8 cellular contexts compared by ENCODE assay signal in genomic region chr3:30199096-30199734, GRCh38.
DNase-seq lines count a peak whose midpoint lies in the region; ATAC-seq and TF ChIP-seq lines count a peak whose summit lies in the region.

No MANE protein-coding gene starts in this region.

- TF ChIP-seq CTCF in LNCaP clone FGC (IDR thresholded peaks at IDR 0.05; ENCODE audit: control insufficient read depth, extremely low read depth, insufficient read depth): peak; percentile 67
- TF ChIP-seq CTCF in hepatocyte (IDR thresholded peaks at IDR 0.05; ENCODE audit: poor library complexity): peak; percentile 78
- peak; percentile 73 to 91 (median 82) for TF ChIP-seq CTCF in gastrocnemius medialis (IDR thresholded peaks at IDR 0.05 in 4 of 5, conservative IDR thresholded peaks at IDR 0.05 in 1 of 5)

- intact Hi-C loops in gastrocnemius medialis (cut with DNase I; ENCODE audit: low total_unique reads): loop anchor here (1.0 to 10.0 kb wide), 5 partner anchors 86 to 1724 kb away; no protein-coding TSS in a partner anchor

- in situ Hi-C loops in gastrocnemius medialis (cut with MboI; ENCODE audit: low sequenced_read_pairs in 4 of 4): loop anchor here in 3 of 4 donors (5.0 to 10.0 kb wide), 5 partner anchors 77 to 164 kb away; no protein-coding TSS in a partner anchor

- DNase-seq in LNCaP clone FGC (ENCODE audit: low read depth): no peak
- DNase-seq in T-helper 2 cell: peak; percentile 7 to 50 (median 41)
- peak in 46 of 58 donors; percentile 1 to 81 (median 22) for DNase-seq in anterior cingulate cortex (lab: John Stamatoyannopoulos, UW)
- DNase-seq in hepatocyte (ENCODE audit: low spot score): peak; percentile 86
- peak; percentile 32 to 38 for DNase-seq in gastrocnemius medialis
- no peak for DNase-seq in cerebellar nuclear complex (lab: John Stamatoyannopoulos, UW)

- H3K79me2 ChIP-seq in ACC112 (ENCODE audit: control insufficient read depth, insufficient read depth, low read length, unreplicated experiment): no peaks in the 10 kb centered on the region
- H3K79me2 ChIP-seq in hepatocyte: no peaks in the 10 kb centered on the region

- peak overlapping the region; percentile 17 for H2AFZ ChIP-seq in ACC112 (ENCODE audit: low read length, unreplicated experiment)
- no peak overlapping the region for H2AFZ ChIP-seq in hepatocyte

- 43% methylated on average over 6 of the region's 6 CpGs for WGBS in hepatocyte (ENCODE audit: low lambda C conversion rate, missing lambda C conversion rate)

- ATAC-seq in GM18868 (IDR thresholded peaks at IDR 0.05; ENCODE audit: unreplicated experiment): peak; percentile 84
- peak; percentile 41 to 60 for ATAC-seq in gastrocnemius medialis

- H4K20me1 ChIP-seq in hepatocyte (ENCODE audit: insufficient read depth, poor library complexity, severe bottlenecking): no peaks in the 10 kb centered on the region

- H3K9me3 ChIP-seq in hepatocyte (ENCODE audit: low read depth) (no peaks in the 10 kb centered on the region), gastrocnemius medialis (no peaks in the 10 kb centered on the region)

- H3K27me3 ChIP-seq in ACC112 (ENCODE audit: insufficient read depth, low read length) (no peaks in the 10 kb centered on the region), hepatocyte (no peaks in the 10 kb centered on the region), gastrocnemius medialis (no peaks in the 10 kb centered on the region)

- H3K4me1 ChIP-seq in ACC112 (ENCODE audit: control insufficient read depth, insufficient read depth, low read length, unreplicated experiment) (peaks cover 31% of the 10 kb centered on the region), hepatocyte (ENCODE audit: insufficient read depth) (peaks cover 12% of the 10 kb centered on the region), gastrocnemius medialis (peaks cover 0 to 27% of the 10 kb centered on the region in 2 donors)

- H3K4me2 ChIP-seq in hepatocyte: no peak overlapping the region

- H3K9me2 ChIP-seq in hepatocyte (replicated peaks; ENCODE audit: insufficient read depth): no peaks in the 10 kb centered on the region

- no peak for TF ChIP-seq POLR2A in gastrocnemius medialis (IDR thresholded peaks at IDR 0.05)

- H3K4me3 ChIP-seq in ACC112 (ENCODE audit: low read depth, low read length) (no peak overlapping the region), LNCaP clone FGC (ENCODE audit: low read depth, low read length) (no peak overlapping the region), hepatocyte (no peak overlapping the region), gastrocnemius medialis (no peak overlapping the region)

- peak overlapping the region; percentile 30 for H3K27ac ChIP-seq in ACC112 (ENCODE audit: low read depth, low read length)
- H3K27ac ChIP-seq in hepatocyte: no peak overlapping the region
- H3K27ac ChIP-seq in gastrocnemius medialis: no peak overlapping the region

- H3K36me3 ChIP-seq in ACC112 (ENCODE audit: insufficient read depth, low read length) (no peaks in the 10 kb centered on the region), hepatocyte (replicated peaks; ENCODE audit: insufficient read depth, low read depth) (no peaks in the 10 kb centered on the region), gastrocnemius medialis (no peaks in the 10 kb centered on the region)

Comparison
In these comparisons a context has a peak if more than half of its experiments do, and no peak if none do; other contexts are left out.
1. DNase-seq: peak in T-helper 2 cell (5 of 5), anterior cingulate cortex (46 of 58), hepatocyte (single experiment) and gastrocnemius medialis (2 of 2); none in LNCaP clone FGC (single experiment) and cerebellar nuclear complex (0 of 2).
2. Peak in every context shown above with its lines, with median percentiles within 50 percentile points of each other: CTCF ChIP-seq.